17 cellular contexts compared by ENCODE assay signal in the genomic region with DNA sequence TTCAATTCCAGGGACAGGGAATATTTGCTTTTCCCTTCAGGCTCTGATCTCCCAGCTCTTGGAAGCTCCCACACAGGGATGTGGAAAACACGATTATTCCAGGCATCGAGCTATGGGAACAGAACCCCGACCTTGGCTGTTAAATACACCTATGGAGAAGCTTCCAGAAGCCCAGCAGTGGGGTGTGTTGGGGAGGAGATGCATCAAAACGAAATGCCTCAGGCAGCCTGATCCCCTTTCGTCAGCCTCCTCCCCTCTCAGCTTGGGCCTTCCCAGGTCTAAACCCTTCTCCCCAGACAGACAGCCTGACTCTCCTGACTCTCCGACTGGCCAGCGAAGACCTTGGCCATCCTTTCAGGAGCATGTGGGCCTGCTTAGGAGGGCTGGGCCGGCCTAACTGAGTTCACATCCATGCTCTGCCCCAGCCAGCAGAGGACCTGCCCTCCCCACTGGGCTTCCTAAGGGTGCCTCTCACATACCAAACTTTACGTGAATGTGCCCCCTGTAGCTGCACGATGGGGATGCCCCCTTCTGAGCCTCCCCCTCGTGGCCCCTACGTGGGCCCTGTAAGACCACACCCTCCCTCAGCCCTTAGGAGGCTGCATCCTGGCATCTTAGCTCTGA. TPM values are rescaled to one million over a fixed set of nuclear protein-coding genes. Genes with fewer than 3 reads are reported as not detected.
DNase-seq lines count a peak whose midpoint lies in the region; ATAC-seq, FAIRE-seq and TF ChIP-seq lines count a peak whose summit lies in the region.
"Had no signal": no experiment of that assay in that cellular context is flagged by ENCODE, and none has a peak within 500 bp of the region (broad histone marks: within the 10 kb centered on the region; RNA-seq: fewer than 3 reads in every experiment).

No MANE protein-coding gene starts in this region.

- intact Hi-C loops in HepG2 (cut with micrococcal nuclease; ENCODE audit: unreplicated experiment), result loop anchor here (2.0 to 10.0 kb wide), 2 partner anchors 35 to 51 kb away; a partner anchor contains a TSS

- H2AFZ ChIP-seq in HepG2 (ENCODE audit: low read length), result no peak overlapping the region

- POLR2A ChIA-PET in HepG2 (lab: Yijun Ruan, JAX), result interaction anchor here (0.8 kb wide), 1 partner anchor 36 kb away, joined by 3 read pairs; no protein-coding TSS in a partner anchor

- TF ChIP-seq CTCF in HepG2 (CRISPR knock-in tag; IDR thresholded peaks at IDR 0.05), result no peak

- in situ Hi-C loops in HepG2 (cut with HindIII; ENCODE audit: extremely low pct_ligation_motif_present, low pct_unique_long_range_greater_than_20kb), result loop anchor here (5.0 kb wide), 1 partner anchor 218 kb away; no protein-coding TSS in a partner anchor

- H3K27me3 Mint-ChIP-seq in stimulated activated naive CD8-positive, alpha-beta T cell treated with anti-CD3 and anti-CD28 coated beads, Interleukin-15, amount 100 ng/mL, for 72 hours, result no peaks in the 10 kb centered on the region
- H3K27me3 Mint-ChIP-seq: activated naive CD8-positive, alpha-beta T cell treated with anti-CD3 and anti-CD28 coated beads for 36 hours had no signal

- H3K27ac Mint-ChIP-seq in stimulated activated naive CD8-positive, alpha-beta T cell treated with anti-CD3 and anti-CD28 coated beads, Interleukin-15, amount 100 ng/mL, for 72 hours, result no peak overlapping the region
- H3K27ac Mint-ChIP-seq: activated naive CD8-positive, alpha-beta T cell treated with anti-CD3 and anti-CD28 coated beads for 36 hours had no signal

- H4K20me1 ChIP-seq in HepG2 (ENCODE audit: insufficient read depth, low read length), result no peaks in the 10 kb centered on the region

- H3K9me3 ChIP-seq in HepG2 (ENCODE audit: low read length), result no peaks in the 10 kb centered on the region
- H3K9me3 ChIP-seq in skeletal muscle tissue (ENCODE audit: control insufficient read depth in 3 of 3, low read length in 3 of 3), result no peaks in the 10 kb centered on the region

- no peak for FAIRE-seq in HepG2 (lab: Jason Lieb, UNC)
- FAIRE-seq: A204.1 had no signal

- peaks cover 11% of the 10 kb centered on the region for H3K4me1 Mint-ChIP-seq in stimulated activated naive CD8-positive, alpha-beta T cell treated with anti-CD3 and anti-CD28 coated beads, Interleukin-15, amount 100 ng/mL, for 72 hours

- H3K4me1 ChIP-seq in HepG2 (ENCODE audit: insufficient read depth, low read length) (peaks cover 15% of the 10 kb centered on the region), skeletal muscle tissue (ENCODE audit: control insufficient read depth in 3 of 3, insufficient read depth in 3 of 3, low read length in 3 of 3) (peaks cover 30 to 50% (median 34%) of the 10 kb centered on the region in 3 donors)

- H3K4me3 ChIP-seq in HepG2 (replicated peaks in 1 of 3; ENCODE audit: insufficient read depth in 1 of 3, low read depth in 2 of 3, low read length in 3 of 3), result no peak overlapping the region
- no peak overlapping the region for H3K4me3 ChIP-seq in skeletal muscle tissue (ENCODE audit: low read length in 3 of 3)
- H3K4me3 ChIP-seq: cardiac muscle cell had no signal

- no peaks in the 10 kb centered on the region for H3K79me2 ChIP-seq in HepG2 (ENCODE audit: insufficient read depth, low read length)

- H3K27ac ChIP-seq in HepG2 (ENCODE audit: extremely low read length, insufficient read depth, low read length), result no peak overlapping the region
- peak overlapping the region; percentile 48 for H3K27ac ChIP-seq in skeletal muscle tissue (ENCODE audit: low read depth, low read length)

- peak; percentile 8 for ATAC-seq in stimulated activated naive CD8-positive, alpha-beta T cell treated with anti-CD3 and anti-CD28 coated beads, Interleukin-15, amount 100 ng/mL, for 72 hours
- ATAC-seq in stimulated activated naive CD8-positive, alpha-beta T cell treated with anti-CD3 and anti-CD28 coated beads, Interleukin-15, Interleukin-2, amounts not matched to agents 100 U/mL and 50 U/mL, for 24 hours, result no peak
- ATAC-seq in HepG2 (no peak), SK-N-SH treated with all-trans-retinoic acid at 6 μM for 48 hours (no peak), HG02623 (IDR thresholded peaks at IDR 0.05; ENCODE audit: unreplicated experiment) (no peak)

- H3K27me3 ChIP-seq in HepG2 (ENCODE audit: control insufficient read depth in 1 of 2, insufficient read depth in 2 of 2, low read length in 2 of 2) (peaks cover 0 to 52% of the 10 kb centered on the region in 2 experiments; a peak in 3 of 5 replicates), skeletal muscle tissue (ENCODE audit: control insufficient read depth in 3 of 3, insufficient read depth in 3 of 3, low read length in 3 of 3) (peaks cover 0 to 3% (median 2%) of the 10 kb centered on the region in 3 donors)
- H3K27me3 ChIP-seq: cardiac muscle cell had no signal

- CTCF ChIA-PET in HepG2 (lab: Yijun Ruan, JAX; ENCODE audit: low intra/inter-chr PET ratio, low total read pairs), result interaction anchor here (7.2 kb wide), 1 partner anchor 216 kb away, joined by 170 read pairs; no protein-coding TSS in a partner anchor

- TF ChIP-seq EP300 in HepG2 (IDR thresholded peaks at IDR 0.05; ENCODE audit: low read depth in 2 of 2, low read length in 2 of 2) (no peak), HepG2 (CRISPR knock-in tag; IDR thresholded peaks at IDR 0.05; ENCODE audit: borderline replicate concordance) (no peak)

- BruUV-seq in HepG2 (replicated peaks; lab: Mats Ljungman, UMichigan), result no TSS peak

- no peak for TF ChIP-seq RAD21 in HepG2 (CRISPR knock-in tag; IDR thresholded peaks at IDR 0.05)

- no peak for TF ChIP-seq POLR2A in HepG2 (IDR thresholded peaks at IDR 0.05; ENCODE audit: insufficient read depth in 1 of 2, low read depth in 2 of 2, low read length in 2 of 2)

- DNase-seq in stimulated activated naive CD8-positive, alpha-beta T cell treated with anti-CD3 and anti-CD28 coated beads, Interleukin-15, amount 100 ng/mL, for 72 hours, result no peak
- DNase-seq in stimulated activated naive CD8-positive, alpha-beta T cell treated with anti-CD3 and anti-CD28 coated beads, Interleukin-15, Interleukin-2, amounts not matched to agents 100 U/mL and 50 U/mL, for 24 hours, result no peak
- DNase-seq in HepG2 (ENCODE audit: low spot score) (no peak), medulla oblongata (ENCODE audit: extremely low spot score) (no peak)
- no peak for DNase-seq in stimulated activated naive CD4-positive, alpha-beta T cell (lab: John Stamatoyannopoulos, UW)
- DNase-seq: activated naive CD8-positive, alpha-beta T cell treated with anti-CD3 and anti-CD28 coated beads for 36 hours; activated T-cell treated with anti-CD3 and anti-CD28 coated beads for 4 hours; GDM1; kidney glomerular epithelial cell; naive B cell; NCI-H187 treated with DMSO at 0.1 percent for 48 hours; T-helper 2 cell had no signal

- H3K4me3 Mint-ChIP-seq in stimulated activated naive CD8-positive, alpha-beta T cell treated with anti-CD3 and anti-CD28 coated beads, Interleukin-15, amount 100 ng/mL, for 72 hours, result no peak overlapping the region
- H3K4me3 Mint-ChIP-seq: activated naive CD8-positive, alpha-beta T cell treated with anti-CD3 and anti-CD28 coated beads for 36 hours had no signal

- no peak overlapping the region for H3K9ac ChIP-seq in HepG2 (ENCODE audit: insufficient read depth, low read depth, low read length)
- peak overlapping the region in 2 of 3 donors; percentile 13 to 16 for H3K9ac ChIP-seq in skeletal muscle tissue (ENCODE audit: low read depth in 1 of 3, low read length in 3 of 3)

- H3K9me3 Mint-ChIP-seq in stimulated activated naive CD8-positive, alpha-beta T cell treated with anti-CD3 and anti-CD28 coated beads, Interleukin-15, amount 100 ng/mL, for 72 hours, result no peaks in the 10 kb centered on the region
- H3K9me3 Mint-ChIP-seq: activated naive CD8-positive, alpha-beta T cell treated with anti-CD3 and anti-CD28 coated beads for 36 hours; naive B cell had no signal

- WGBS in HepG2 (ENCODE audit: low lambda C conversion rate), result 23% methylated on average over 7 of the region's 12 CpGs

- no peaks in the 10 kb centered on the region for H3K36me3 ChIP-seq in HepG2 (replicated peaks in 1 of 2; ENCODE audit: control insufficient read depth in 1 of 2, insufficient read depth in 2 of 2, low read length in 2 of 2)
- no peaks in the 10 kb centered on the region for H3K36me3 ChIP-seq in skeletal muscle tissue (ENCODE audit: control insufficient read depth in 3 of 3, insufficient read depth in 3 of 3, low read length in 3 of 3)
- H3K36me3 ChIP-seq: cardiac muscle cell had no signal

- H3K4me2 ChIP-seq in HepG2 (ENCODE audit: low read depth, low read length), result no peak overlapping the region

TF ChIP-seq in HepG2, 621 proteins besides CTCF, POLR2A, EP300 and RAD21 (continues in another document):
- no peak for TF ChIP-seq NCOR1 (IDR thresholded peaks at IDR 0.05; ENCODE audit: borderline replicate concordance, low read length)

TF ChIP-seq in SK-N-SH treated with all-trans-retinoic acid at 6 μM for 48 hours, 23 proteins besides CTCF, POLR2A, EP300 and RAD21:
- TF ChIP-seq OSR1 (CRISPR knock-in tag; IDR thresholded peaks at IDR 0.05), result no peak
- no peak for TF ChIP-seq RARB (CRISPR knock-in tag; IDR thresholded peaks at IDR 0.05)

RNA-seq across cellular contexts. Expression of a gene that starts 54.5 kb away (rescaled TPM):
- total RNA-seq in HepG2 (2016; rRNA removed; fragmentation: Illumina TruSeq; extraction: Trizol) (0.09 and 0.11 TPM in 2 replicates), skeletal muscle tissue (23.0 TPM)
- total RNA-seq in HepG2 (2016; cell fraction: cytosol; rRNA removed; fragmentation: Illumina TruSeq; extraction: Trizol; ENCODE audit: low read depth), result not detected in 2 replicates
- 0.03 and 0.13 TPM in 2 replicates for total RNA-seq in HepG2 (2016; cell fraction: insoluble cytoplasmic fraction; rRNA removed; fragmentation: Illumina TruSeq; extraction: Trizol)
- 0.03 TPM in 2 replicates for total RNA-seq in HepG2 (2016; cell fraction: membrane; rRNA removed; fragmentation: Illumina TruSeq; extraction: Trizol)
- 0.09 TPM in 1 of 2 replicates, not detected in the other for total RNA-seq in HepG2 (2016; cell fraction: nucleus; rRNA removed; fragmentation: Illumina TruSeq; extraction: Trizol)
- 0.13 and 0.14 TPM in 2 replicates for polyA plus RNA-seq in HepG2 (2011; rRNA removed)
- polyA plus RNA-seq in HepG2 (2011; cell fraction: cytosol; rRNA removed), result 0.09 and 0.15 TPM in 2 replicates
- 0.28 and 0.82 TPM in 2 replicates for polyA plus RNA-seq in HepG2 (2011; cell fraction: nucleus; rRNA removed)
- 0.20 and 0.31 TPM in 2 replicates for polyA plus RNA-seq in HepG2 (2012)
- 0.02 and 0.08 TPM in 2 replicates for polyA plus RNA-seq in HepG2 (2016; cell fraction: cytosol; fragmentation: Illumina TruSeq; extraction: Trizol; ENCODE audit: low read depth)
- polyA plus RNA-seq in HepG2 (2016; cell fraction: insoluble cytoplasmic fraction; fragmentation: Illumina TruSeq; extraction: Trizol; ENCODE audit: low read depth), result 0.03 and 0.09 TPM in 2 replicates
- polyA plus RNA-seq in HepG2 (2016; cell fraction: membrane; fragmentation: Illumina TruSeq; extraction: Trizol; ENCODE audit: low read depth), result 0.06 TPM in 1 of 2 replicates, not detected in the other
- 0.14 TPM in 1 of 2 replicates, not detected in the other for polyA plus RNA-seq in HepG2 (2016; cell fraction: nucleus; fragmentation: Illumina TruSeq; extraction: Trizol; ENCODE audit: insufficient read depth, low read depth)
- 0.14 and 1.5 TPM in 2 replicates for polyA minus RNA-seq in HepG2 (2011; rRNA and poly(A)+ RNA removed; ENCODE audit: low replicate concordance)
- 0.09 and 0.20 TPM in 2 replicates for polyA minus RNA-seq in HepG2 (2011; cell fraction: cytosol; rRNA and poly(A)+ RNA removed)
- 0.13 and 0.25 TPM in 2 replicates for polyA minus RNA-seq in HepG2 (2011; cell fraction: nucleus; rRNA and poly(A)+ RNA removed)

Comparison
In these comparisons a context has a peak if more than half of its experiments do, and no peak if none do; other contexts are left out.
1. RNA of a gene that starts 54.5 kb away (total RNA-seq): 23.0 TPM in skeletal muscle tissue (single experiment); 0.03 to 0.13 TPM in HepG2; every median in the first group is over 10 times any median in the second.